Comparison of ENCODE assay signal across 29 cellular contexts in genomic region chr5:159576902-159577301, GRCh38.
"Had no signal": no experiment of that assay in that cellular context is flagged by ENCODE, and none has a peak within 500 bp of the region (broad histone marks: within the 10 kb centered on the region; RNA-seq: fewer than 3 reads in every experiment).

No MANE protein-coding gene starts in this region.

- H3K4me3 Mint-ChIP-seq: activated CD4-positive, alpha-beta T cell treated with anti-CD3 and anti-CD28 coated beads for 36 hours; activated naive CD8-positive, alpha-beta T cell treated with anti-CD3 and anti-CD28 coated beads for 36 hours; nephron progenitor cell; stimulated activated memory B cell treated with anti-CD40 and anti-IgM and Interleukin-4, amounts not matched to agents 10 μg/mL and 1 μg/mL and 100 μg/mL, for 72 hours; stimulated activated naive CD8-positive, alpha-beta T cell treated with anti-CD3 and anti-CD28 coated beads, Interleukin-15, amount 100 ng/mL, for 72 hours; T-helper 2 cell treated with Interferon-gamma antibody and Interleukin-4, amounts not matched to agents 5 μg/mL and 100 μg/mL, for 36 hours had no signal

- H3K9me3 Mint-ChIP-seq: activated naive CD8-positive, alpha-beta T cell treated with anti-CD3 and anti-CD28 coated beads for 36 hours; nephron progenitor cell; stimulated activated memory B cell treated with anti-CD40 and anti-IgM and Interleukin-4, amounts not matched to agents 10 μg/mL and 1 μg/mL and 100 μg/mL, for 72 hours; stimulated activated naive CD8-positive, alpha-beta T cell treated with anti-CD3 and anti-CD28 coated beads, Interleukin-15, amount 100 ng/mL, for 72 hours; T-helper 2 cell treated with Interferon-gamma antibody and Interleukin-4, amounts not matched to agents 5 μg/mL and 100 μg/mL, for 36 hours had no signal

- FAIRE-seq: colon, kidney had no signal

- H3K27me3 Mint-ChIP-seq: stimulated activated memory B cell treated with anti-CD40 and anti-IgM and Interleukin-4, amounts not matched to agents 10 μg/mL and 1 μg/mL and 100 μg/mL, for 72 hours had no signal

- H3K9me3 ChIP-seq: adrenal gland, body of pancreas, neutrophil, right lobe of liver, thyroid gland, upper lobe of left lung, vagina had no signal

- H3K4me1 Mint-ChIP-seq: activated CD4-positive, alpha-beta T cell treated with anti-CD3 and anti-CD28 coated beads for 36 hours; activated naive CD8-positive, alpha-beta T cell treated with anti-CD3 and anti-CD28 coated beads for 36 hours; nephron progenitor cell; stimulated activated memory B cell treated with anti-CD40 and anti-IgM and Interleukin-4, amounts not matched to agents 10 μg/mL and 1 μg/mL and 100 μg/mL, for 72 hours; stimulated activated naive CD8-positive, alpha-beta T cell treated with anti-CD3 and anti-CD28 coated beads, Interleukin-15, amount 100 ng/mL, for 72 hours had no signal

- DNase-seq: activated CD4-positive, alpha-beta T cell treated with anti-CD3 and anti-CD28 coated beads for 36 hours; activated CD4-positive, CD25-positive, alpha-beta regulatory T cell; activated effector memory CD4-positive, alpha-beta T cell treated with Interleukin-2 at 50 U/mL for 16 hours; activated naive CD4-positive, alpha-beta T cell treated with Interleukin-2 at 50 U/mL for 16 hours; activated naive CD8-positive, alpha-beta T cell treated with anti-CD3 and anti-CD28 coated beads for 36 hours; activated T-cell treated with anti-CD3 and anti-CD28 coated beads for 4 hours; adrenal gland; aorta; body of pancreas; dermis blood vessel endothelial cell; effector CD4-positive, alpha-beta T cell; head of caudate nucleus; hippocampal formation; kidney; left colon; mammary epithelial cell; nephron progenitor cell; right lobe of liver; stimulated activated CD4-positive, alpha-beta T cell treated with anti-CD3 and anti-CD28 coated beads, Interleukin-4, amount 100 ng/mL, for 24 hours; stimulated activated naive CD8-positive, alpha-beta T cell treated with anti-CD3 and anti-CD28 coated beads, Interleukin-15, amount 100 ng/mL, for 72 hours; substantia nigra; thyroid gland; upper lobe of left lung had no signal

- H3K4me3 ChIP-seq: adrenal gland, body of pancreas, right lobe of liver, skin epidermis, thyroid gland, upper lobe of left lung, vagina had no signal

- ATAC-seq: activated CD4-positive, alpha-beta T cell treated with anti-CD3 and anti-CD28 coated beads for 36 hours; body of pancreas; left colon; stimulated activated memory B cell treated with anti-CD40 and anti-IgM and Interleukin-4, amounts not matched to agents 10 μg/mL and 1 μg/mL and 100 μg/mL, for 72 hours; stimulated activated naive CD8-positive, alpha-beta T cell treated with anti-CD3 and anti-CD28 coated beads, Interleukin-15, amount 100 ng/mL, for 72 hours had no signal

- H3K27ac ChIP-seq: adrenal gland, body of pancreas, neutrophil, right lobe of liver, skin epidermis, thyroid gland, upper lobe of left lung, vagina had no signal

- H3K4me1 ChIP-seq: adrenal gland, right lobe of liver, upper lobe of left lung, vagina had no signal

- H3K36me3 Mint-ChIP-seq: activated naive CD8-positive, alpha-beta T cell treated with anti-CD3 and anti-CD28 coated beads for 36 hours had no signal

- H3K27ac Mint-ChIP-seq: activated CD4-positive, alpha-beta T cell treated with anti-CD3 and anti-CD28 coated beads for 36 hours; activated naive CD8-positive, alpha-beta T cell treated with anti-CD3 and anti-CD28 coated beads for 36 hours; nephron progenitor cell; stimulated activated memory B cell treated with anti-CD40 and anti-IgM and Interleukin-4, amounts not matched to agents 10 μg/mL and 1 μg/mL and 100 μg/mL, for 72 hours; stimulated activated naive CD8-positive, alpha-beta T cell treated with anti-CD3 and anti-CD28 coated beads, Interleukin-15, amount 100 ng/mL, for 72 hours; T-helper 2 cell treated with Interferon-gamma antibody and Interleukin-4, amounts not matched to agents 5 μg/mL and 100 μg/mL, for 36 hours had no signal
